13 cellular contexts compared by ENCODE assay signal in genomic region chr15:90667063-90667754, GRCh38. TPM values are rescaled to one million over a fixed set of nuclear protein-coding genes. Genes with fewer than 3 reads are reported as not detected.
DNase-seq lines count a peak whose midpoint lies in the region; ATAC-seq and TF ChIP-seq lines count a peak whose summit lies in the region.
"Had no signal": no experiment of that assay in that cellular context is flagged by ENCODE, and none has a peak within 500 bp of the region (broad histone marks: within the 10 kb centered on the region; RNA-seq: fewer than 3 reads in every experiment).

No MANE protein-coding gene starts in this region.

- H3K9me3 ChIP-seq in neuronal stem cell (replicated peaks in 1 of 2; ENCODE audit: control insufficient read depth in 2 of 2, insufficient read depth in 1 of 2, low read depth in 1 of 2, low read length in 2 of 2) = no peaks in the 10 kb centered on the region
- H3K9me3 ChIP-seq: sigmoid colon had no signal

- no peak overlapping the region for H3K4ac ChIP-seq in neuronal stem cell (ENCODE audit: low read length)

- peaks cover 9% of the 10 kb centered on the region for H3K79me2 ChIP-seq in ACC112 (ENCODE audit: control insufficient read depth, insufficient read depth, low read length, unreplicated experiment)

- H3K18ac ChIP-seq in neuronal stem cell (ENCODE audit: low read length) = no peak overlapping the region

- H2BK120ac ChIP-seq in neuronal stem cell (ENCODE audit: low read depth, low read length) = no peak overlapping the region

- intact Hi-C loops in activated B cell treated with CpG ODN at 0.5 μM for 24 hours (cut with micrococcal nuclease) = loop anchor here (5.0 to 10.0 kb wide), 3 partner anchors 120 to 472 kb away; partner anchors contain the start of gene HDDC3

- H3K4me3 ChIP-seq in ACC112 (ENCODE audit: low read depth, low read length) (peak overlapping the region; percentile 15; the same call in 1 of the 2 replicates), neuronal stem cell (ENCODE audit: low read length in 2 of 2) (no peak overlapping the region)
- H3K4me3 ChIP-seq: sigmoid colon had no signal

- no peak overlapping the region for H3K23ac ChIP-seq in neuronal stem cell (ENCODE audit: low read depth, low read length, poor library complexity)

- H3K36me3 Mint-ChIP-seq in activated B cell treated with CpG ODN at 0.5 μM for 24 hours (ENCODE audit: low read depth) (no peaks in the 10 kb centered on the region), immature natural killer cell (peaks cover 0 to 8% (median 0%) of the 10 kb centered on the region in 3 donors)

- no peak overlapping the region for H2BK12ac ChIP-seq in neuronal stem cell (ENCODE audit: low read length)

- TF ChIP-seq CTCF in activated B cell treated with CpG ODN at 0.5 μM for 24 hours (IDR thresholded peaks at IDR 0.05) = no peak

- peaks cover 39% of the 10 kb centered on the region for H3K4me1 Mint-ChIP-seq in activated B cell treated with CpG ODN at 0.5 μM for 24 hours
- peaks cover 17 to 18% of the 10 kb centered on the region in 2 donors for H3K4me1 Mint-ChIP-seq in immature natural killer cell

- H3K4me2 ChIP-seq in neuronal stem cell (ENCODE audit: insufficient read depth, low read length, poor library complexity, severe bottlenecking) = no peak overlapping the region

- no peak overlapping the region for H2AK5ac ChIP-seq in neuronal stem cell (ENCODE audit: low read depth, low read length)

- DNase-seq in EH (ENCODE audit: low read depth) = peak; percentile 36
- DNase-seq in activated B cell treated with CpG ODN at 0.5 μM for 24 hours = no peak
- no peak for DNase-seq in immature natural killer cell
- no peak for DNase-seq in ACHN
- no peak for DNase-seq in activated effector memory CD4-positive, alpha-beta T cell treated with anti-CD3 and anti-CD28 coated beads, Interleukin-2, amount 50 U/mL, for 16 hours
- DNase-seq in stimulated activated CD8-positive, alpha-beta memory T cell treated with anti-CD3 and anti-CD28 coated beads, Interleukin-4, amount 100 ng/mL, for 48 hours = no peak
- no peak for DNase-seq in neuronal stem cell (ENCODE audit: low spot score)
- DNase-seq: activated CD4-positive, CD25-positive, alpha-beta regulatory T cell; endodermal cell; hypothalamus; NCI-H226; sigmoid colon had no signal

- H2BK5ac ChIP-seq in neuronal stem cell (ENCODE audit: low read length) = no peak overlapping the region

- H3K27me3 Mint-ChIP-seq in activated B cell treated with CpG ODN at 0.5 μM for 24 hours = peaks cover 11% of the 10 kb centered on the region
- H3K27me3 Mint-ChIP-seq in immature natural killer cell (ENCODE audit: low read depth in 3 of 3) = peaks cover 10 to 27% (median 21%) of the 10 kb centered on the region in 3 donors

- H4K8ac ChIP-seq in neuronal stem cell (ENCODE audit: low read depth, low read length) = no peak overlapping the region

- no CpG with 5 or more reads among the region's 8 CpGs for WGBS in neuronal stem cell (ENCODE audit: extremely low coverage in 2 of 2, insufficient read length in 2 of 2, insufficient replicate concordance in 1 of 2), 2 donors

- in situ Hi-C loops in ACHN (cut with HindIII; ENCODE audit: low pct_ligation_motif_present, low pct_unique_long_range_greater_than_20kb, low sequenced_read_pairs) = no loop called here

- no peak overlapping the region for H4K91ac ChIP-seq in neuronal stem cell (ENCODE audit: low read depth, low read length, poor library complexity)

- no peaks in the 10 kb centered on the region for H3K79me1 ChIP-seq in neuronal stem cell (ENCODE audit: low read depth, low read length)

- CTCF ChIA-PET in activated B cell treated with CpG ODN at 0.5 μM for 24 hours (lab: Charles Lee) = interaction anchor here (0.7 to 1.2 kb wide), 3 partner anchors 19 to 128 kb away, joined by 3 to 4 read pairs (median 3); no protein-coding TSS in a partner anchor

- no peak overlapping the region for H3K9ac ChIP-seq in neuronal stem cell (ENCODE audit: low read depth, low read length, poor library complexity)

- H3K4me1 ChIP-seq in ACC112 (ENCODE audit: control insufficient read depth, insufficient read depth, low read length, unreplicated experiment) = peaks cover 17% of the 10 kb centered on the region
- H3K4me1 ChIP-seq in neuronal stem cell (ENCODE audit: control insufficient read depth in 2 of 2, insufficient read depth in 1 of 2, low read depth in 1 of 2, low read length in 2 of 2) = no peaks in the 10 kb centered on the region

- H2AFZ ChIP-seq in ACC112 (ENCODE audit: low read length, unreplicated experiment) (peak overlapping the region; percentile 13), neuronal stem cell (ENCODE audit: low read length) (no peak overlapping the region)

- H3K4me3 Mint-ChIP-seq in activated B cell treated with CpG ODN at 0.5 μM for 24 hours (peak overlapping the region; percentile 33), immature natural killer cell (peak overlapping the region; percentile 49 to 75 (median 58))
- H3K4me3 Mint-ChIP-seq: endodermal cell had no signal

- peak overlapping the region; percentile 65 for H3K27ac Mint-ChIP-seq in activated B cell treated with CpG ODN at 0.5 μM for 24 hours
- no peak overlapping the region for H3K27ac Mint-ChIP-seq in immature natural killer cell
- H3K27ac Mint-ChIP-seq: endodermal cell had no signal

- no peaks in the 10 kb centered on the region for H3K36me3 ChIP-seq in ACC112 (ENCODE audit: insufficient read depth, low read length)
- no peaks in the 10 kb centered on the region for H3K36me3 ChIP-seq in neuronal stem cell (replicated peaks in 1 of 2; ENCODE audit: control insufficient read depth in 2 of 2, insufficient read depth in 2 of 2, low read length in 2 of 2)
- H3K36me3 ChIP-seq: sigmoid colon had no signal

- POLR2A ChIA-PET in activated B cell treated with CpG ODN at 0.5 μM for 24 hours (lab: Charles Lee) = interaction anchor here (0.6 to 2.3 kb wide), 8 partner anchors 10 to 201 kb away, joined by 3 to 11 read pairs (median 5); no protein-coding TSS in a partner anchor

- H3K9me3 Mint-ChIP-seq in activated B cell treated with CpG ODN at 0.5 μM for 24 hours (no peaks in the 10 kb centered on the region), immature natural killer cell (no peaks in the 10 kb centered on the region)
- H3K9me3 Mint-ChIP-seq: endodermal cell had no signal

- no peak overlapping the region for H2BK15ac ChIP-seq in neuronal stem cell (ENCODE audit: low read length)

- no peak for ATAC-seq in activated B cell treated with CpG ODN at 0.5 μM for 24 hours (ENCODE audit: low read depth)

- no peak overlapping the region for H3K14ac ChIP-seq in neuronal stem cell (ENCODE audit: low read length)

- H3K27ac ChIP-seq in ACC112 (ENCODE audit: low read depth, low read length) (peak overlapping the region; percentile 38), neuronal stem cell (replicated peaks; ENCODE audit: low read length) (no peak overlapping the region)
- H3K27ac ChIP-seq: sigmoid colon had no signal

- no peaks in the 10 kb centered on the region for H3K27me3 ChIP-seq in ACC112 (ENCODE audit: insufficient read depth, low read length)
- no peaks in the 10 kb centered on the region for H3K27me3 ChIP-seq in neuronal stem cell (ENCODE audit: control insufficient read depth in 3 of 3, insufficient read depth in 3 of 3, low read depth in 1 of 3, low read length in 3 of 3)
- H3K27me3 ChIP-seq: sigmoid colon had no signal

RNA-seq across cellular contexts. Expression of gene BLM, which starts 49.9 kb away (rescaled TPM):
- 18.2 and 23.4 TPM in 2 replicates for total RNA-seq in activated B cell treated with CpG ODN at 0.5 μM for 24 hours
- 10 to 100 TPM in 1 of 3 donors, 1 to 10 TPM in 2; 2.3 to 10.0 (median 7.5) TPM for polyA plus RNA-seq in immature natural killer cell
- 22.8 TPM for polyA plus RNA-seq in neuronal stem cell (2013, experiment 1 of 2)
- polyA plus RNA-seq in neuronal stem cell (2013, experiment 2 of 2) = 22.4 TPM
